In the genomic region with DNA sequence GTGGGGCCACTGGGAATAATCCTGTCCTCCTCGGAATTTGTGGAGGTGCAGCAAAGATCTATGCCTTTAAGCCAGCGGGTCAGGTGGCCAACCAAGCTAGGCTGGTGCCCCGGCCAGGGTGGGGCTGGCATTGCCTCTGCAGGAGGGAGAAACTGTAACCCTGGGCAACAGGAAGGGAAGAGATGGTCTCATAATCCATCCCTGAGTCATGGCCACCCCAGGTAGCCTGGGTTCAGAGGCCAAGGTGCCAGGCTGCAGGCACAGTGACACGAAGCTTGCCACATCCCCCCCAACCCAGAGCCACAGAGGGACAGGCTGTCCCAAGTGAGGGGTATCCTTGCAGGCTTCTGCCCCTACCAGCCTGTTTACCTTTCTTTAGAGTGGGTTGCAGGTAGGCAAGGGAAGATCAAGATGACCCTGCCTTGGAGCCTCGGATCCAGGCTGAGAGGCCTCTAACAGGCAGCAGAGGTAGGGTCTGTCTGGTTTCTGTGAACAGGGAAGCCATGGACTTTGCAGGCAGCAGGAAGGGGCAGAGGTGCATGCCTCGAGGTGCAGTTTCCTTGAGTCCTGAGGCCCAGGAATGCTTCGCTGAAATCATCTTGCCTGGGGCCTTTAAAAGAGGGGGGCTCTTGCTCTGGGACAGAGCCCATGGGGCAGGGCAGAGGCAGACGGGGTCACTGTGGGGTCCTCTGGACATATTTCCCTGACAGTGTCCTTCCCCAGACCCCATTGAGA, we compare ENCODE assay signal across 8 cellular contexts. TPM values are rescaled to one million over a fixed set of nuclear protein-coding genes. Genes with fewer than 3 reads are reported as not detected.
DNase-seq lines count a peak whose midpoint lies in the region; ATAC-seq, FAIRE-seq and TF ChIP-seq lines count a peak whose summit lies in the region.
"Had no signal": no experiment of that assay in that cellular context is flagged by ENCODE, and none has a peak within 500 bp of the region (broad histone marks: within the 10 kb centered on the region; RNA-seq: fewer than 3 reads in every experiment).

No MANE protein-coding gene starts in this region.

- TF ChIP-seq POLR2A in H54 (IDR thresholded peaks at IDR 0.05; ENCODE audit: low read depth, low read length), result no peak

- DNase-seq in H54 (ENCODE audit: insufficient read length, low spot score), result peak; percentile 75
- DNase-seq in T1000 (lab: John Stamatoyannopoulos, UW), result peak; percentile 30
- DNase-seq in hepatocyte (ENCODE audit: low spot score), result no peak
- DNase-seq in KG1 (lab: John Stamatoyannopoulos, UW), result no peak
- DNase-seq in endothelial cell (ENCODE audit: low spot score), result no peak

- H3K36me3 ChIP-seq in hepatocyte (replicated peaks; ENCODE audit: insufficient read depth, low read depth), result no peaks in the 10 kb centered on the region

- H3K36me3 Mint-ChIP-seq in stimulated activated memory B cell treated with anti-CD40 and anti-IgM and Interleukin-4, amounts not matched to agents 10 μg/mL and 1 μg/mL and 100 μg/mL, for 72 hours, result peaks cover 16% of the 10 kb centered on the region
- H3K36me3 Mint-ChIP-seq in endothelial cell (ENCODE audit: low read depth, unreplicated experiment), result peaks cover 17% of the 10 kb centered on the region

- no peaks in the 10 kb centered on the region for H3K27me3 ChIP-seq in hepatocyte

- H3K79me2 ChIP-seq in hepatocyte, result peaks cover 89% of the 10 kb centered on the region

- peak overlapping the region; percentile 87 for H3K27ac Mint-ChIP-seq in stimulated activated memory B cell treated with anti-CD40 and anti-IgM and Interleukin-4, amounts not matched to agents 10 μg/mL and 1 μg/mL and 100 μg/mL, for 72 hours
- no peak overlapping the region for H3K27ac Mint-ChIP-seq in endothelial cell (ENCODE audit: unreplicated experiment)

- no peaks in the 10 kb centered on the region for H3K9me3 ChIP-seq in hepatocyte (ENCODE audit: low read depth)

- no peak for ATAC-seq in stimulated activated memory B cell treated with anti-CD40 and anti-IgM and Interleukin-4, amounts not matched to agents 10 μg/mL and 1 μg/mL and 100 μg/mL, for 72 hours
- ATAC-seq in GM21367 (IDR thresholded peaks at IDR 0.05; ENCODE audit: unreplicated experiment), result no peak

- H3K27ac ChIP-seq in hepatocyte, result peak overlapping the region; percentile 84
- H3K27ac ChIP-seq: KMS-11 had no signal

- WGBS in hepatocyte (ENCODE audit: low lambda C conversion rate, missing lambda C conversion rate), result 65% methylated on average over 8 of the region's 8 CpGs

- no peak for FAIRE-seq in H54 (lab: Jason Lieb, UNC)

- H3K4me3 Mint-ChIP-seq in stimulated activated memory B cell treated with anti-CD40 and anti-IgM and Interleukin-4, amounts not matched to agents 10 μg/mL and 1 μg/mL and 100 μg/mL, for 72 hours, result no peak overlapping the region
- no peak overlapping the region for H3K4me3 Mint-ChIP-seq in endothelial cell (ENCODE audit: unreplicated experiment)

- no peak for TF ChIP-seq CTCF in hepatocyte (IDR thresholded peaks at IDR 0.05; ENCODE audit: poor library complexity)
- no peak for TF ChIP-seq CTCF in endothelial cell (IDR thresholded peaks at IDR 0.05; ENCODE audit: unreplicated experiment)

- H3K4me1 Mint-ChIP-seq in stimulated activated memory B cell treated with anti-CD40 and anti-IgM and Interleukin-4, amounts not matched to agents 10 μg/mL and 1 μg/mL and 100 μg/mL, for 72 hours, result peaks cover 85% of the 10 kb centered on the region
- peaks cover 34% of the 10 kb centered on the region for H3K4me1 Mint-ChIP-seq in endothelial cell (ENCODE audit: unreplicated experiment)

- no peaks in the 10 kb centered on the region for H3K27me3 Mint-ChIP-seq in stimulated activated memory B cell treated with anti-CD40 and anti-IgM and Interleukin-4, amounts not matched to agents 10 μg/mL and 1 μg/mL and 100 μg/mL, for 72 hours
- peaks cover 26% of the 10 kb centered on the region for H3K27me3 Mint-ChIP-seq in endothelial cell (ENCODE audit: unreplicated experiment)

- H3K9me2 ChIP-seq in hepatocyte (replicated peaks; ENCODE audit: insufficient read depth), result no peaks in the 10 kb centered on the region

- H3K4me1 ChIP-seq in hepatocyte (ENCODE audit: insufficient read depth), result peaks cover 57% of the 10 kb centered on the region

- H3K4me3 ChIP-seq in hepatocyte, result no peak overlapping the region

- H3K4me2 ChIP-seq in hepatocyte, result peak overlapping the region; percentile 89
- H3K4me2 ChIP-seq: KMS-11 had no signal

- no peaks in the 10 kb centered on the region for H3K9me3 Mint-ChIP-seq in stimulated activated memory B cell treated with anti-CD40 and anti-IgM and Interleukin-4, amounts not matched to agents 10 μg/mL and 1 μg/mL and 100 μg/mL, for 72 hours
- no peaks in the 10 kb centered on the region for H3K9me3 Mint-ChIP-seq in endothelial cell (ENCODE audit: unreplicated experiment)

- peaks cover 69% of the 10 kb centered on the region for H4K20me1 ChIP-seq in hepatocyte (ENCODE audit: insufficient read depth, poor library complexity, severe bottlenecking)

- no peak overlapping the region for H2AFZ ChIP-seq in hepatocyte

RNA-seq across cellular contexts. Expression of gene LASP1, which starts 4.0 kb away (rescaled TPM):
- total RNA-seq in hepatocyte (214 and 238 TPM in 2 replicates), endothelial cell (ENCODE audit: unreplicated experiment) (146 TPM)
- 131 and 141 TPM in 2 replicates for polyA plus RNA-seq in hepatocyte

RNA-seq across cellular contexts. Expression of gene RPL23, which starts 20.3 kb away (rescaled TPM):
- total RNA-seq in hepatocyte (1,384 and 1,482 TPM in 2 replicates), endothelial cell (ENCODE audit: unreplicated experiment) (2,464 TPM)
- 479 and 491 TPM in 2 replicates for polyA plus RNA-seq in hepatocyte

RNA-seq across cellular contexts. Expression of gene CWC25, which starts 48.7 kb away (rescaled TPM):
- total RNA-seq in hepatocyte, result 10.0 and 11.0 TPM in 2 replicates
- polyA plus RNA-seq in hepatocyte, result 16.5 and 18.5 TPM in 2 replicates
- total RNA-seq in endothelial cell (ENCODE audit: unreplicated experiment), result 18.1 TPM

Comparison
In these comparisons a context has a peak if more than half of its experiments do, and no peak if none do; other contexts are left out.
1. DNase-seq: peak in H54 (single experiment) and T1000 (single experiment); none in hepatocyte (single experiment), KG1 (single experiment) and endothelial cell (single experiment).